ENCODE assay signal across 8 cellular contexts in the genomic region with DNA sequence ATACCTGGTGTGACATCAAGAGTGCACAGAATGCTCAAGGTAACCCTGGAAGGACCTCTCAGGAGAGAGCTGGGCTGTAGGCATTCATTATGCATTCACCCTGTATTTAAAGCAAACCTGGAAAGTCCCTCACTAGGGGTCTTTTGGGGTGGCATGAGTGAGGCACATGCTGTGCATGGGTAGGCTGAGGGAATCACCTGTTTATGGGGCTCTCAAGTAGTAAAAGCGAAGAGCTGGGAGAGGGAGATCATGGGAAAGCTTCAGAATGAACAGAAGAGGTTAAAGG. TPM values are rescaled to one million over a fixed set of nuclear protein-coding genes. Genes with fewer than 3 reads are reported as not detected.
DNase-seq lines count a peak whose midpoint lies in the region; ATAC-seq and TF ChIP-seq lines count a peak whose summit lies in the region.
"Had no signal": no experiment of that assay in that cellular context is flagged by ENCODE, and none has a peak within 500 bp of the region (broad histone marks: within the 10 kb centered on the region; RNA-seq: fewer than 3 reads in every experiment).

No MANE protein-coding gene starts in this region.

- H3K36me3 ChIP-seq in adipocyte (ENCODE audit: control insufficient read depth, insufficient read depth, low read length, severe bottlenecking) (peaks cover 8% of the 10 kb centered on the region), kidney epithelial cell (ENCODE audit: control insufficient read depth, insufficient read depth, low read length) (peaks cover 3% of the 10 kb centered on the region)

- peak overlapping the region; percentile 87 for H3K9ac ChIP-seq in adipocyte (ENCODE audit: low read length)

- ATAC-seq in stimulated activated naive CD8-positive, alpha-beta T cell treated with anti-CD3 and anti-CD28 coated beads, Interleukin-15, amount 100 ng/mL, for 72 hours: peak; percentile 3

- H3K27me3 Mint-ChIP-seq in IgD-negative memory B cell: peaks cover 37% of the 10 kb centered on the region
- peaks cover 39% of the 10 kb centered on the region for H3K27me3 Mint-ChIP-seq in stimulated activated naive CD8-positive, alpha-beta T cell treated with anti-CD3 and anti-CD28 coated beads, Interleukin-15, amount 100 ng/mL, for 72 hours

- H3K9me3 ChIP-seq in adipocyte (ENCODE audit: control insufficient read depth, low read length): no peaks in the 10 kb centered on the region

- no peaks in the 10 kb centered on the region for H3K36me3 Mint-ChIP-seq in IgD-negative memory B cell

- H3K4me3 ChIP-seq in adipocyte (ENCODE audit: low read length) (peak overlapping the region; percentile 81), kidney epithelial cell (ENCODE audit: low read depth, low read length) (peak overlapping the region; percentile 70)

- H3K4me1 Mint-ChIP-seq in IgD-negative memory B cell: peaks cover 15 to 18% (median 16%) of the 10 kb centered on the region in 3 donors
- peaks cover 37% of the 10 kb centered on the region for H3K4me1 Mint-ChIP-seq in stimulated activated naive CD8-positive, alpha-beta T cell treated with anti-CD3 and anti-CD28 coated beads, Interleukin-15, amount 100 ng/mL, for 72 hours

- peaks cover 39% of the 10 kb centered on the region for H3K4me1 ChIP-seq in adipocyte (ENCODE audit: control insufficient read depth, insufficient read depth, low read length)

- no peak overlapping the region for H3K27ac Mint-ChIP-seq in IgD-negative memory B cell
- H3K27ac Mint-ChIP-seq in stimulated activated naive CD8-positive, alpha-beta T cell treated with anti-CD3 and anti-CD28 coated beads, Interleukin-15, amount 100 ng/mL, for 72 hours: peak overlapping the region in 1 of 2 donors; percentile 50

- no peaks in the 10 kb centered on the region for H3K9me3 Mint-ChIP-seq in IgD-negative memory B cell
- H3K9me3 Mint-ChIP-seq in stimulated activated naive CD8-positive, alpha-beta T cell treated with anti-CD3 and anti-CD28 coated beads, Interleukin-15, amount 100 ng/mL, for 72 hours: no peaks in the 10 kb centered on the region

- DNase-seq in adipocyte (ENCODE audit: low read depth) (no peak), kidney epithelial cell (ENCODE audit: low read depth) (no peak), NCI-H1930 (lab: John Stamatoyannopoulos, UW) (no peak)
- no peak for DNase-seq in stimulated activated naive CD8-positive, alpha-beta T cell treated with anti-CD3 and anti-CD28 coated beads, Interleukin-15, amount 100 ng/mL, for 72 hours
- no peak for DNase-seq in stimulated activated CD4-positive, alpha-beta T cell treated with anti-CD3 and anti-CD28 coated beads, Interleukin-4, amount 100 ng/mL, for 1 hour
- DNase-seq in stimulated activated CD4-positive, alpha-beta T cell treated with anti-CD3 and anti-CD28 coated beads, Interleukin-12 subunit alpha, Interleukin-12 subunit beta, amount 100 ng/mL, for 4 hours: no peak
- DNase-seq: activated CD4-positive, alpha-beta T cell treated with anti-CD3 and anti-CD28 coated beads for 1 hour had no signal

- H3K27me3 ChIP-seq in adipocyte (replicated peaks; ENCODE audit: control insufficient read depth, insufficient read depth, low read length): peaks cover 38% of the 10 kb centered on the region
- H3K27me3 ChIP-seq in kidney epithelial cell (ENCODE audit: control insufficient read depth, insufficient read depth, low read length): no peaks in the 10 kb centered on the region

- peak overlapping the region; percentile 47 to 88 (median 68) for H3K4me3 Mint-ChIP-seq in IgD-negative memory B cell
- peak overlapping the region; percentile 58 to 65 for H3K4me3 Mint-ChIP-seq in stimulated activated naive CD8-positive, alpha-beta T cell treated with anti-CD3 and anti-CD28 coated beads, Interleukin-15, amount 100 ng/mL, for 72 hours

- no peak for TF ChIP-seq CTCF in kidney epithelial cell (IDR thresholded peaks at IDR 0.05; ENCODE audit: insufficient read depth, low read length, poor library complexity, severe bottlenecking)

RNA-seq across cellular contexts. Expression of gene EFNA1, which starts 0.7 kb away (rescaled TPM):
- not detected for polyA plus RNA-seq in IgD-negative memory B cell
- 126 and 166 TPM in 2 replicates for total RNA-seq in kidney epithelial cell

RNA-seq across cellular contexts. Expression of gene SLC50A1, which starts 7.2 kb away (rescaled TPM):
- polyA plus RNA-seq in IgD-negative memory B cell: 72.9 TPM
- total RNA-seq in kidney epithelial cell: 26.6 and 28.7 TPM in 2 replicates

RNA-seq across cellular contexts. Expression of gene DPM3, which starts 11.9 kb away (rescaled TPM):
- 83.9 TPM for polyA plus RNA-seq in IgD-negative memory B cell
- total RNA-seq in kidney epithelial cell: 36.4 and 74.9 TPM in 2 replicates

RNA-seq across cellular contexts. Expression of gene KRTCAP2, which starts 44.7 kb away (rescaled TPM):
- 420 TPM for polyA plus RNA-seq in IgD-negative memory B cell
- 207 and 241 TPM in 2 replicates for total RNA-seq in kidney epithelial cell

RNA-seq across cellular contexts. Expression of gene TRIM46, which starts 45.2 kb away (rescaled TPM):
- polyA plus RNA-seq in IgD-negative memory B cell: 0.14 TPM
- 7.1 and 9.1 TPM in 2 replicates for total RNA-seq in kidney epithelial cell
